23 cellular contexts compared by ENCODE assay signal in the genomic region with DNA sequence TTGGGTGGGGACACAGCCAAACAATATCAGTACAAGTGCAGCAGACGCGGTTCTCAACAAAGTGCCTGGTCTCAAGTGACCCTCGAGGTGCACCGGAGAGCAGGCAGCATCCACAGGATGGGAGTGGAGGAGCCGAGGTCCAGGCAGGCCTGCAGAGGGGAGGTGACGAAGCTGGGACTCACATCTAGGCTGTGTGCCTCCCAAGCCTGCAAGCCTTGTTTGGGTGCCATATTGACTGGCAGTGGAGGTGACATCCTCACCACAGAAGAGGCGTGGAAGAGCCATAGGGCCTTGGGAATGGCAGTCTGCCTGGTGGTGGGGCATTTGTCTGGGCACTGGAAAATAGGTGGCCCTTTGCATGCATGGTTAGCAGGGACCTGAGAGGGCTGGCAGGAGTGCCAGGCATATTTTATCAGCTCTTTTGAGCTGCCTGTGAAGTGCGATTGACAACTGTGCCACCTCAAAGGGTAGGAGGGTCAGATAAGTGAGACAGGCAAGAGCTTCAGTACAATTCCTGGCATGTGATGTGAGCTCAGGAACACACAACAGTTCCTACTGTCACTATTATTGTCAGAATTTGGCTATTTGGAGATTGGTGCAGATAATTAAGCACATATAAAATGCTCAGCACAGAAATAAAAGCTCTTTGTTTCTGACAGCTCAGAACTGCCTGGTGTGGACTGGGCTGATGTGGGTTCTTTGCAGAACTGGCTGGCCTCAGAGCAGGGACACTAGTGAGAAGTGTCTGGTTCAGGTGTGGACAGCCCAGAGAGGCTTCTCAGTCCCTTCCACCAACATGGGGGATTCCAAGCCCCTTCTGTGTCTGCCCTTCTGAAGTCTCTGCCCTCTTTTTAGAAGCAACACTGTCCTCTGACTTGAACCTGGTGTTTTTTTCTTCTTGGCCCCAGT.
DNase-seq lines count a peak whose midpoint lies in the region; ATAC-seq and TF ChIP-seq lines count a peak whose summit lies in the region.
"Had no signal": no experiment of that assay in that cellular context is flagged by ENCODE, and none has a peak within 500 bp of the region (broad histone marks: within the 10 kb centered on the region; RNA-seq: fewer than 3 reads in every experiment).

No MANE protein-coding gene starts in this region.

- H3K27me3 Mint-ChIP-seq in H9 (ENCODE audit: low read depth): peaks cover 6% of the 10 kb centered on the region
- H3K27me3 Mint-ChIP-seq: CD4-positive, CD25-positive, alpha-beta regulatory T cell had no signal

- H3K18ac ChIP-seq in H9 (ENCODE audit: insufficient read length, low read depth, low read length): no peak overlapping the region

- H4K91ac ChIP-seq in H9 (ENCODE audit: insufficient read length, low read depth, low read length): no peak overlapping the region

- H2BK120ac ChIP-seq in H9 (ENCODE audit: low read depth, low read length, poor library complexity, severe bottlenecking): no peak overlapping the region

- no peak overlapping the region for H3K4me2 ChIP-seq in H9 (ENCODE audit: insufficient read depth, insufficient read length, low read length)
- H3K4me2 ChIP-seq: BLaER1 had no signal

- H2BK5ac ChIP-seq in H9 (ENCODE audit: insufficient read length, low read length): no peak overlapping the region

- no peaks in the 10 kb centered on the region for H3K79me1 ChIP-seq in H9 (ENCODE audit: insufficient read depth, low read depth, low read length, poor library complexity, severe bottlenecking)

- ATAC-seq in right cardiac atrium: peak; percentile 72 to 92
- ATAC-seq: K562, Panc1 had no signal

- no peak overlapping the region for H3K27ac Mint-ChIP-seq in H9
- H3K27ac Mint-ChIP-seq: CD4-positive, CD25-positive, alpha-beta regulatory T cell had no signal

- H3K27me3 ChIP-seq in H9 (ENCODE audit: insufficient read depth, low read length) (no peaks in the 10 kb centered on the region), right cardiac atrium (ENCODE audit: control insufficient read depth, insufficient read depth) (no peaks in the 10 kb centered on the region)
- H3K27me3 ChIP-seq: BLaER1 had no signal

- H3K4me1 Mint-ChIP-seq in H9: no peaks in the 10 kb centered on the region
- H3K4me1 Mint-ChIP-seq: CD4-positive, CD25-positive, alpha-beta regulatory T cell had no signal

- H3K27ac ChIP-seq in H9 (ENCODE audit: insufficient read length, low read depth, low read length) (no peak overlapping the region), right cardiac atrium (ENCODE audit: low read length) (no peak overlapping the region)
- H3K27ac ChIP-seq: BLaER1, RWPE1 had no signal

- no peak overlapping the region for H3K23ac ChIP-seq in H9 (ENCODE audit: insufficient read length, low read depth, low read length)

- H3K4ac ChIP-seq in H9 (ENCODE audit: low read depth, low read length): no peak overlapping the region

- no peak overlapping the region for H3K9ac ChIP-seq in H9 (ENCODE audit: extremely low read depth, insufficient read length, low read length)
- H3K9ac ChIP-seq: BLaER1 had no signal

- H2AFZ ChIP-seq in H9 (ENCODE audit: low read length): no peak overlapping the region

- no peaks in the 10 kb centered on the region for H3K79me2 ChIP-seq in H9 (ENCODE audit: insufficient read depth, low read length)

- peaks cover 23 to 27% of the 10 kb centered on the region in 2 experiments for H3K9me3 Mint-ChIP-seq in H9

- H3K4me1 ChIP-seq in H9 (ENCODE audit: insufficient read depth, low read length): no peaks in the 10 kb centered on the region
- H3K4me1 ChIP-seq in right cardiac atrium (ENCODE audit: control insufficient read depth, insufficient read depth, low read length): peaks cover 7% of the 10 kb centered on the region
- H3K4me1 ChIP-seq: HAP-1 had no signal

- H3K14ac ChIP-seq in H9 (ENCODE audit: insufficient read depth, low read length): no peak overlapping the region; the same call in 1 of the 2 replicates

- H4K8ac ChIP-seq in H9 (replicated peaks; ENCODE audit: insufficient read length, low read depth, low read length): no peak overlapping the region

- TF ChIP-seq CTCF in H9 (conservative IDR thresholded peaks at IDR 0.05): no peak

- no peak overlapping the region for H2BK15ac ChIP-seq in H9 (ENCODE audit: low read depth, low read length)

- no peak overlapping the region for H2AK5ac ChIP-seq in H9 (ENCODE audit: insufficient read length, low read length)

- H2BK12ac ChIP-seq in H9 (ENCODE audit: insufficient read length, low read depth, low read length): no peak overlapping the region

- H4K5ac ChIP-seq in H9 (ENCODE audit: insufficient read length, low read depth, low read length): no peak overlapping the region

- H2BK20ac ChIP-seq in H9 (ENCODE audit: low read depth, low read length, poor library complexity, severe bottlenecking): no peak overlapping the region

- H3K9me3 ChIP-seq in H9 (ENCODE audit: control insufficient read depth, low read depth, low read length) (peaks cover 11% of the 10 kb centered on the region), right cardiac atrium (ENCODE audit: control insufficient read depth, low read length) (no peaks in the 10 kb centered on the region)
- H3K9me3 ChIP-seq: HAP-1 had no signal

- no peak overlapping the region for H3K4me3 ChIP-seq in right cardiac atrium (ENCODE audit: low read length)
- H3K4me3 ChIP-seq: BLaER1, HAP-1, K562 had no signal

- no peaks in the 10 kb centered on the region for H3K23me2 ChIP-seq in H9 (ENCODE audit: insufficient read length, low read depth, low read length, poor library complexity, severe bottlenecking)

- no CpG with 5 or more reads among the region's 8 CpGs for WGBS in H9 (ENCODE audit: extremely low coverage, insufficient read length, low lambda C conversion rate)
- whole genome bisulfite sequencing in right cardiac atrium: 59% methylated on average over 8 of the region's 8 CpGs

- H4K20me1 ChIP-seq in H9 (ENCODE audit: control insufficient read depth, insufficient read depth, insufficient read length): no peaks in the 10 kb centered on the region
- H4K20me1 ChIP-seq: BLaER1 had no signal

- no peak overlapping the region for H3K4me3 Mint-ChIP-seq in H9
- H3K4me3 Mint-ChIP-seq: CD4-positive, CD25-positive, alpha-beta regulatory T cell had no signal

- H3K36me3 Mint-ChIP-seq in H9 (ENCODE audit: insufficient read depth in 1 of 3, low read depth in 3 of 3): peaks cover 2 to 16% (median 5%) of the 10 kb centered on the region in 3 experiments
- H3K36me3 Mint-ChIP-seq: CD4-positive, CD25-positive, alpha-beta regulatory T cell had no signal

- H3K56ac ChIP-seq in H9 (ENCODE audit: insufficient read length, low read depth, low read length): no peak overlapping the region

- intact Hi-C loops in cardiac septum (cut with DNase I): no loop called here
- intact Hi-C loops in right cardiac atrium (cut with DNase I): no loop called here

- no peak overlapping the region for H3T11ph ChIP-seq in H9 (ENCODE audit: low read length)

- DNase-seq in H9 (peak; percentile 15), cardiac septum (ENCODE audit: low spot score) (peak; percentile 53), right cardiac atrium (peak in 1 of 3 donors; percentile 71), superior temporal gyrus (ENCODE audit: extremely low spot score) (peak; percentile 6), ecto neural progenitor cell (ENCODE audit: low spot score) (no peak), COLO668 (lab: John Stamatoyannopoulos, UW; ENCODE audit: unreplicated experiment) (no peak), HCEC 1CT (no peak)
- DNase-seq: CD4-positive, CD25-positive, alpha-beta regulatory T cell; DMS53; Kasumi-1; NCI-H1092 treated with DMSO at 0.1 percent for 48 hours; NCI-H1436; NCI-H187; NCI-H2081 treated with DMSO at 0.1 percent for 48 hours; NCI-H2171; NCI-H226; NCI-H510A; NCI-H69 had no signal

Comparison
In these comparisons a context has a peak if more than half of its experiments do, and no peak if none do; other contexts are left out.
1. DNase-seq: peak in H9 (single experiment), cardiac septum (single experiment) and superior temporal gyrus (single experiment); none in ecto neural progenitor cell (single experiment), COLO668 (single experiment) and HCEC 1CT (single experiment).